ENCODE assay signal across 1 cellular context in genomic region chr10:71319042-71319799, GRCh38.
TF ChIP-seq lines count a peak whose summit lies in the region.

SLC29A3 (plus strand) TSS chr10:71319259; CDS start chr10:71319310, 51 bp downstream.

TF ChIP-seq in HepG2, 621 proteins besides CTCF, POLR2A, EP300 and RAD21 (continued from another document):
- TF ChIP-seq JDP2 (CRISPR knock-in tag; IDR thresholded peaks at IDR 0.05; ENCODE audit: borderline replicate concordance) (no peak), CSRNP2 (CRISPR knock-in tag; conservative IDR thresholded peaks at IDR 0.05; ENCODE audit: low read depth) (no peak), U2AF1 (optimal IDR thresholded peaks at IDR 0.05; ENCODE audit: low read depth, low read length) (no peak), SALL2 (CRISPR knock-in tag; IDR thresholded peaks at IDR 0.05) (no peak), ZNF337 (CRISPR knock-in tag; IDR thresholded peaks at IDR 0.05; ENCODE audit: borderline replicate concordance, low read depth) (no peak), ZNF841 (CRISPR knock-in tag; IDR thresholded peaks at IDR 0.05; ENCODE audit: borderline replicate concordance) (no peak), ZNF724P (CRISPR knock-in tag; IDR thresholded peaks at IDR 0.05; ENCODE audit: borderline replicate concordance) (no peak), NFE2L2 (IDR thresholded peaks at IDR 0.05; ENCODE audit: low read length) (no peak), CBFB (CRISPR knock-in tag; IDR thresholded peaks at IDR 0.05) (no peak), ZNF552 (CRISPR knock-in tag; IDR thresholded peaks at IDR 0.05; ENCODE audit: borderline replicate concordance) (no peak), NFIB (CRISPR knock-in tag; IDR thresholded peaks at IDR 0.05; ENCODE audit: borderline replicate concordance) (no peak), ZNF770 (CRISPR knock-in tag; IDR thresholded peaks at IDR 0.05) (peak; percentile 37; the same call in 1 of the 2 replicates), SMARCE1 (IDR thresholded peaks at IDR 0.05; ENCODE audit: borderline replicate concordance) (no peak)
- TF ChIP-seq, protein P1, sequence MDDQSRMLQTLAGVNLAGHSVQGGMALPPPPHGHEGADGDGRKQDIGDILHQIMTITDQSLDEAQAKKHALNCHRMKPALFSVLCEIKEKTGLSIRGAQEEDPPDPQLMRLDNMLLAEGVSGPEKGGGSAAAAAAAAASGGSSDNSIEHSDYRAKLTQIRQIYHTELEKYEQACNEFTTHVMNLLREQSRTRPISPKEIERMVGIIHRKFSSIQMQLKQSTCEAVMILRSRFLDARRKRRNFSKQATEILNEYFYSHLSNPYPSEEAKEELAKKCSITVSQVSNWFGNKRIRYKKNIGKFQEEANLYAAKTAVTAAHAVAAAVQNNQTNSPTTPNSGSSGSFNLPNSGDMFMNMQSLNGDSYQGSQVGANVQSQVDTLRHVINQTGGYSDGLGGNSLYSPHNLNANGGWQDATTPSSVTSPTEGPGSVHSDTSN (CRISPR knock-in tag; IDR thresholded peaks at IDR 0.05; ENCODE audit: borderline replicate concordance), result no peak
- TF ChIP-seq, protein P2, sequence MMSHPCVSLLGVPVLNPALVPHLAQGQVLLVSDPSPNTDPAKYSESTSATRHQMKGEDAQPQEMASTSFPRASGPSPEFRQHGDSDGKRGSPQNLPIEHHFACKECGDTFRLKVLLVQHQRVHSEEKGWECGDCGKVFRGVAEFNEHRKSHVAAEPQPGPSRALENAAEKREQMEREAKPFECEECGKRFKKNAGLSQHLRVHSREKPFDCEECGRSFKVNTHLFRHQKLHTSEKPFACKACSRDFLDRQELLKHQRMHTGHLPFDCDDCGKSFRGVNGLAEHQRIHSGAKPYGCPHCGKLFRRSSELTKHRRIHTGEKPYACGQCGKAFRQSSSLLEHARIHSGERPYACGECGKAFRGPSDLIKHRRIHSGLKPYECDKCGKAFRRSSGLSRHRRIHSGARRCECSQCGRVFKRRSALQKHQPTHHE (CRISPR knock-in tag; IDR thresholded peaks at IDR 0.05; ENCODE audit: borderline replicate concordance), result no peak; the same call in 1 of the 2 replicates
- TF ChIP-seq, protein P3, sequence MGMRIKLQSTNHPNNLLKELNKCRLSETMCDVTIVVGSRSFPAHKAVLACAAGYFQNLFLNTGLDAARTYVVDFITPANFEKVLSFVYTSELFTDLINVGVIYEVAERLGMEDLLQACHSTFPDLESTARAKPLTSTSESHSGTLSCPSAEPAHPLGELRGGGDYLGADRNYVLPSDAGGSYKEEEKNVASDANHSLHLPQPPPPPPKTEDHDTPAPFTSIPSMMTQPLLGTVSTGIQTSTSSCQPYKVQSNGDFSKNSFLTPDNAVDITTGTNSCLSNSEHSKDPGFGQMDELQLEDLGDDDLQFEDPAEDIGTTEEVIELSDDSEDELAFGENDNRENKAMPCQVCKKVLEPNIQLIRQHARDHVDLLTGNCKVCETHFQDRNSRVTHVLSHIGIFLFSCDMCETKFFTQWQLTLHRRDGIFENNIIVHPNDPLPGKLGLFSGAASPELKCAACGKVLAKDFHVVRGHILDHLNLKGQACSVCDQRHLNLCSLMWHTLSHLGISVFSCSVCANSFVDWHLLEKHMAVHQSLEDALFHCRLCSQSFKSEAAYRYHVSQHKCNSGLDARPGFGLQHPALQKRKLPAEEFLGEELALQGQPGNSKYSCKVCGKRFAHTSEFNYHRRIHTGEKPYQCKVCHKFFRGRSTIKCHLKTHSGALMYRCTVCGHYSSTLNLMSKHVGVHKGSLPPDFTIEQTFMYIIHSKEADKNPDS (CRISPR knock-in tag; IDR thresholded peaks at IDR 0.05), result no peak
- TF ChIP-seq, protein P4, sequence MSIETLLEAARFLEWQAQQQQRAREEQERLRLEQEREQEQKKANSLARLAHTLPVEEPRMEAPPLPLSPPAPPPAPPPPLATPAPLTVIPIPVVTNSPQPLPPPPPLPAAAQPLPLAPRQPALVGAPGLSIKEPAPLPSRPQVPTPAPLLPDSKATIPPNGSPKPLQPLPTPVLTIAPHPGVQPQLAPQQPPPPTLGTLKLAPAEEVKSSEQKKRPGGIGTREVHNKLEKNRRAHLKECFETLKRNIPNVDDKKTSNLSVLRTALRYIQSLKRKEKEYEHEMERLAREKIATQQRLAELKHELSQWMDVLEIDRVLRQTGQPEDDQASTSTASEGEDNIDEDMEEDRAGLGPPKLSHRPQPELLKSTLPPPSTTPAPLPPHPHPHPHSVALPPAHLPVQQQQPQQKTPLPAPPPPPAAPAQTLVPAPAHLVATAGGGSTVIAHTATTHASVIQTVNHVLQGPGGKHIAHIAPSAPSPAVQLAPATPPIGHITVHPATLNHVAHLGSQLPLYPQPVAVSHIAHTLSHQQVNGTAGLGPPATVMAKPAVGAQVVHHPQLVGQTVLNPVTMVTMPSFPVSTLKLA (IDR thresholded peaks at IDR 0.05), result no peak
